ENCODE assay signal across 8 cellular contexts in genomic region chr16:46947900-46948547, GRCh38. TPM values are rescaled to one million over a fixed set of nuclear protein-coding genes. Genes with fewer than 3 reads are reported as not detected.
DNase-seq lines count a peak whose midpoint lies in the region; ATAC-seq and TF ChIP-seq lines count a peak whose summit lies in the region.

No MANE protein-coding gene starts in this region.

- peaks cover 3% of the 10 kb centered on the region for H3K4me1 Mint-ChIP-seq in glutamatergic neuron (ENCODE audit: low read depth, unreplicated experiment)

- TF ChIP-seq CTCF in glutamatergic neuron (IDR thresholded peaks at IDR 0.05; ENCODE audit: partially characterized antibody, unreplicated experiment) = peak; percentile 44

- peak; percentile 67 for ATAC-seq in HG02759 (IDR thresholded peaks at IDR 0.05; ENCODE audit: unreplicated experiment)
- no peak for ATAC-seq in HG03039 (IDR thresholded peaks at IDR 0.05; ENCODE audit: unreplicated experiment)

- H3K9me3 Mint-ChIP-seq in glutamatergic neuron (ENCODE audit: unreplicated experiment) = no peaks in the 10 kb centered on the region

- H3K27ac Mint-ChIP-seq in glutamatergic neuron (ENCODE audit: unreplicated experiment) = no peak overlapping the region

- H3K27me3 Mint-ChIP-seq in glutamatergic neuron (ENCODE audit: unreplicated experiment) = peaks cover 2% of the 10 kb centered on the region

- H3K4me3 Mint-ChIP-seq in glutamatergic neuron (ENCODE audit: unreplicated experiment) = no peak overlapping the region

- DNase-seq in activated gamma-delta T cell treated with Interleukin-2 at 50 U/mL for 16 hours (peak; percentile 19), activated gamma-delta T cell (lab: John Stamatoyannopoulos, UW) (no peak), NCI-H526 treated with DMSO at 0.1 percent for 48 hours (lab: John Stamatoyannopoulos, UW) (peak; percentile 8), glutamatergic neuron (no peak)
- DNase-seq in activated T-cell treated with anti-CD3 and anti-CD28 coated beads, Interleukin-2, amount 50 U/mL, for 48 hours = peak; percentile 29 to 52
- DNase-seq in stimulated activated CD4-positive, alpha-beta T cell treated with anti-CD3 and anti-CD28 coated beads, Interleukin-2, amount 100 ng/mL, for 48 hours = peak; percentile 18 to 23

- H3K36me3 Mint-ChIP-seq in glutamatergic neuron (ENCODE audit: unreplicated experiment) = no peaks in the 10 kb centered on the region

RNA-seq across cellular contexts. Expression of gene DNAJA2, which starts 25.4 kb away (rescaled TPM):
- total RNA-seq in glutamatergic neuron (ENCODE audit: unreplicated experiment) = 95.8 TPM

Comparison
In these comparisons a context has a peak if more than half of its experiments do, and no peak if none do; other contexts are left out.
1. DNase-seq: peak in activated gamma-delta T cell treated with Interleukin-2 at 50 U/mL for 16 hours (single experiment), NCI-H526 treated with DMSO at 0.1 percent for 48 hours (single experiment), activated T-cell treated with anti-CD3 and anti-CD28 coated beads, Interleukin-2, amount 50 U/mL, for 48 hours (2 of 2) and stimulated activated CD4-positive, alpha-beta T cell treated with anti-CD3 and anti-CD28 coated beads, Interleukin-2, amount 100 ng/mL, for 48 hours (2 of 2); none in activated gamma-delta T cell (single experiment) and glutamatergic neuron (single experiment).